16 cellular contexts compared by ENCODE assay signal in genomic region chrY:6910372-6911271, GRCh38. TPM values are rescaled to one million over a fixed set of nuclear protein-coding genes. Genes with fewer than 3 reads are reported as not detected.
DNase-seq lines count a peak whose midpoint lies in the region; ATAC-seq, FAIRE-seq and TF ChIP-seq lines count a peak whose summit lies in the region.
"Had no signal": no experiment of that assay in that cellular context is flagged by ENCODE, and none has a peak within 500 bp of the region (broad histone marks: within the 10 kb centered on the region; RNA-seq: fewer than 3 reads in every experiment).

Gene TBL1Y, plus strand, starts transcription at chrY:6910697. Its CDS starts 114,388 bp downstream, at chrY:7025085.

- no peaks in the 10 kb centered on the region for H3K36me3 Mint-ChIP-seq in activated T-cell treated with anti-CD3 and anti-CD28 coated beads, Interleukin-2, amount 50 U/mL, for 4 hours (ENCODE audit: insufficient read depth)
- no peaks in the 10 kb centered on the region for H3K36me3 Mint-ChIP-seq in activated naive CD8-positive, alpha-beta T cell treated with anti-CD3 and anti-CD28 coated beads for 36 hours
- H3K36me3 Mint-ChIP-seq: neural progenitor cell had no signal

- no peak within 1 kb of the TSS for H3K27ac Mint-ChIP-seq in activated naive CD8-positive, alpha-beta T cell treated with anti-CD3 and anti-CD28 coated beads for 36 hours
- H3K27ac Mint-ChIP-seq: neural progenitor cell had no signal

- H3K4me1 ChIP-seq in kidney (ENCODE audit: control insufficient read depth in 1 of 2, insufficient read depth in 1 of 2, low read depth in 1 of 2, low read length in 2 of 2): no peaks in the 10 kb centered on the region
- peaks cover 12% of the 10 kb centered on the region for H3K4me1 ChIP-seq in suprapubic skin
- H3K4me1 ChIP-seq: HAP-1, neural progenitor cell, upper lobe of left lung had no signal

- H3K9me3 Mint-ChIP-seq in activated T-cell treated with anti-CD3 and anti-CD28 coated beads, Interleukin-2, amount 50 U/mL, for 4 hours: no peaks in the 10 kb centered on the region
- no peaks in the 10 kb centered on the region for H3K9me3 Mint-ChIP-seq in activated naive CD8-positive, alpha-beta T cell treated with anti-CD3 and anti-CD28 coated beads for 36 hours
- H3K9me3 Mint-ChIP-seq: neural progenitor cell had no signal

- intact Hi-C loops in kidney (cut with DNase I): no loop called here

- no peak for TF ChIP-seq EP300 in suprapubic skin (IDR thresholded peaks at IDR 0.05)

- TF ChIP-seq CTCF in kidney (IDR thresholded peaks at IDR 0.05; ENCODE audit: borderline replicate concordance, extremely low read depth, insufficient read depth) (no peak), suprapubic skin (IDR thresholded peaks at IDR 0.05) (no peak)

- H3K27me3 Mint-ChIP-seq in activated T-cell treated with anti-CD3 and anti-CD28 coated beads, Interleukin-2, amount 50 U/mL, for 4 hours (ENCODE audit: low read depth): peaks cover 34% of the 10 kb centered on the region
- peaks cover 51% of the 10 kb centered on the region for H3K27me3 Mint-ChIP-seq in activated naive CD8-positive, alpha-beta T cell treated with anti-CD3 and anti-CD28 coated beads for 36 hours

- TF ChIP-seq POLR2A in suprapubic skin (IDR thresholded peaks at IDR 0.05): no peak

- WGBS in suprapubic skin: no CpG with 5 or more reads among the region's 92 CpGs

- no peaks in the 10 kb centered on the region for H3K9me3 ChIP-seq in kidney (ENCODE audit: control insufficient read depth in 1 of 2, low read length in 2 of 2)
- H3K9me3 ChIP-seq in suprapubic skin: no peaks in the 10 kb centered on the region
- H3K9me3 ChIP-seq: HAP-1, upper lobe of left lung had no signal

- H3K9ac ChIP-seq in kidney (ENCODE audit: low read length in 2 of 2): peak within 1 kb of the TSS in 1 of 2 donors; percentile 26
- H3K9ac ChIP-seq: neural progenitor cell had no signal

- FAIRE-seq in kidney (lab: Jason Lieb, UNC): no peak

- H3K36me3 ChIP-seq in kidney (ENCODE audit: control insufficient read depth in 1 of 2, insufficient read depth in 2 of 2, low read length in 2 of 2) (no peaks in the 10 kb centered on the region), suprapubic skin (no peaks in the 10 kb centered on the region)
- H3K36me3 ChIP-seq: HAP-1, neural progenitor cell, upper lobe of left lung had no signal

- H3K4me3 Mint-ChIP-seq in activated T-cell treated with anti-CD3 and anti-CD28 coated beads, Interleukin-2, amount 50 U/mL, for 4 hours: peak within 1 kb of the TSS; percentile 19
- peak within 1 kb of the TSS; percentile 37 for H3K4me3 Mint-ChIP-seq in activated naive CD8-positive, alpha-beta T cell treated with anti-CD3 and anti-CD28 coated beads for 36 hours
- H3K4me3 Mint-ChIP-seq: neural progenitor cell had no signal

- peaks cover 17% of the 10 kb centered on the region for H3K27me3 ChIP-seq in suprapubic skin
- H3K27me3 ChIP-seq: neural progenitor cell, upper lobe of left lung had no signal

- DNase-seq in activated T-cell treated with anti-CD3 and anti-CD28 coated beads, Interleukin-2, amount 50 U/mL, for 4 hours: no peak
- DNase-seq in activated T-cell treated with anti-CD3 and anti-CD28 coated beads for 4 hours: no peak
- DNase-seq in activated naive CD8-positive, alpha-beta T cell treated with anti-CD3 and anti-CD28 coated beads for 36 hours: peak; percentile 14
- no peak for DNase-seq in kidney
- DNase-seq in suprapubic skin (ENCODE audit: low spot score in 2 of 2): no peak
- DNase-seq in mesenteric fat pad (ENCODE audit: low spot score): no peak
- DNase-seq in NCI-H1417 treated with DMSO at 0.1 percent for 48 hours (lab: John Stamatoyannopoulos, UW): no peak
- DNase-seq: activated CD8-positive, alpha-beta memory T cell treated with anti-CD3 and anti-CD28 coated beads, Interleukin-2, amount 50 U/mL, for 4 hours; amniotic stem cell; left colon; MV-4-11 had no signal

- H3K4me1 Mint-ChIP-seq in activated T-cell treated with anti-CD3 and anti-CD28 coated beads, Interleukin-2, amount 50 U/mL, for 4 hours (ENCODE audit: low read depth): peaks cover 4% of the 10 kb centered on the region
- peaks cover 10% of the 10 kb centered on the region for H3K4me1 Mint-ChIP-seq in activated naive CD8-positive, alpha-beta T cell treated with anti-CD3 and anti-CD28 coated beads for 36 hours
- H3K4me1 Mint-ChIP-seq: neural progenitor cell had no signal

- H3K27ac ChIP-seq in kidney (ENCODE audit: low read depth in 2 of 2, low read length in 2 of 2): peak within 1 kb of the TSS in 1 of 2 donors; percentile 43
- no peak within 1 kb of the TSS for H3K27ac ChIP-seq in suprapubic skin
- H3K27ac ChIP-seq: neural progenitor cell had no signal

- ATAC-seq in activated T-cell treated with anti-CD3 and anti-CD28 coated beads, Interleukin-2, amount 50 U/mL, for 4 hours: peak in 1 of 2 donors; percentile 30
- ATAC-seq in GM19035 (IDR thresholded peaks at IDR 0.05; ENCODE audit: unreplicated experiment): no peak
- ATAC-seq: left colon, Panc1 had no signal

- H3K4me3 ChIP-seq in kidney (ENCODE audit: low read length in 2 of 2) (peak within 1 kb of the TSS; percentile 45 to 59), suprapubic skin (peak within 1 kb of the TSS; percentile 46)
- H3K4me3 ChIP-seq: HAP-1, neural progenitor cell had no signal

RNA-seq across cellular contexts. Expression of gene TBL1Y, which starts in this region (rescaled TPM):
- total RNA-seq in activated T-cell treated with anti-CD3 and anti-CD28 coated beads, Interleukin-2, amount 50 U/mL, for 4 hours: not detected
- not detected for total RNA-seq in activated naive CD8-positive, alpha-beta T cell treated with anti-CD3 and anti-CD28 coated beads for 36 hours
- not detected for total RNA-seq in kidney
- polyA plus RNA-seq in kidney (ENCODE audit: insufficient read depth, low read depth, low replicate concordance): 0.54 TPM
- total RNA-seq in suprapubic skin: 1 to 10 TPM in 2 of 4 donors, not detected in 2; 1.3 to 1.6 TPM
- not detected for total RNA-seq in mesenteric fat pad
- total RNA-seq: left colon had no signal
